ENCODE assay signal across 1 cellular context in genomic region chr2:232980683-232981082, GRCh38.
TF ChIP-seq lines count a peak whose summit lies in the region.

No MANE protein-coding gene starts in this region.

TF ChIP-seq in H1, 55 proteins besides CTCF, POLR2A, EP300 and RAD21:
- TF ChIP-seq SIN3A (conservative IDR thresholded peaks at IDR 0.05 in 1 of 2, IDR thresholded peaks at IDR 0.05 in 1 of 2; ENCODE audit: low read depth in 1 of 2, low read length in 2 of 2) (no peak), RFX5 (IDR thresholded peaks at IDR 0.05; ENCODE audit: borderline replicate concordance, low read depth, low read length) (no peak)
